19 cellular contexts compared by ENCODE assay signal in genomic region chr17:10200016-10200415, GRCh38. TPM values are rescaled to one million over a fixed set of nuclear protein-coding genes. Genes with fewer than 3 reads are reported as not detected.
DNase-seq lines count a peak whose midpoint lies in the region; ATAC-seq and TF ChIP-seq lines count a peak whose summit lies in the region.
"Had no signal": no experiment of that assay in that cellular context is flagged by ENCODE, and none has a peak within 500 bp of the region (broad histone marks: within the 10 kb centered on the region; RNA-seq: fewer than 3 reads in every experiment).

No MANE protein-coding gene starts in this region.

- peaks cover 22% of the 10 kb centered on the region in 2 donors for H3K27me3 Mint-ChIP-seq in CD4-positive, alpha-beta memory T cell
- H3K27me3 Mint-ChIP-seq in HFFc6 (ENCODE audit: insufficient read depth) (peaks cover 20% of the 10 kb centered on the region), nephron progenitor cell (ENCODE audit: low read depth, poor library complexity) (peaks cover 58% of the 10 kb centered on the region)
- peaks cover 19 to 30% of the 10 kb centered on the region in 2 donors for H3K27me3 Mint-ChIP-seq in effector memory CD8-positive, alpha-beta T cell

- no peak overlapping the region for H3K27ac Mint-ChIP-seq in CD4-positive, alpha-beta memory T cell
- no peak overlapping the region for H3K27ac Mint-ChIP-seq in HFFc6
- peak overlapping the region in 1 of 2 donors; percentile 68 for H3K27ac Mint-ChIP-seq in effector memory CD8-positive, alpha-beta T cell
- no peak overlapping the region for H3K27ac Mint-ChIP-seq in nephron progenitor cell

- no peak overlapping the region for H3K27ac ChIP-seq in CD4-positive, alpha-beta memory T cell (ENCODE audit: low read depth, low read length)
- no peak overlapping the region for H3K27ac ChIP-seq in coronary artery
- H3K27ac ChIP-seq: foreskin keratinocyte, HL-60, thoracic aorta had no signal

- peaks cover 5% of the 10 kb centered on the region for H3K4me1 ChIP-seq in CD4-positive, alpha-beta memory T cell (ENCODE audit: insufficient read depth, low read length)
- H3K4me1 ChIP-seq: foreskin keratinocyte had no signal

- no peaks in the 10 kb centered on the region for H3K9me3 ChIP-seq in CD4-positive, alpha-beta memory T cell (ENCODE audit: control insufficient read depth in 1 of 2, low read length in 2 of 2)
- H3K9me3 ChIP-seq: thoracic aorta had no signal

- H3K9me3 Mint-ChIP-seq in CD4-positive, alpha-beta memory T cell = peaks cover 0 to 29% (median 9%) of the 10 kb centered on the region in 8 donors
- H3K9me3 Mint-ChIP-seq in HFFc6 (peaks cover 6% of the 10 kb centered on the region; the same call in 1 of the 2 replicates), nephron progenitor cell (peaks cover 45% of the 10 kb centered on the region)
- peaks cover 0 to 1% of the 10 kb centered on the region in 2 donors for H3K9me3 Mint-ChIP-seq in effector memory CD8-positive, alpha-beta T cell

- no peaks in the 10 kb centered on the region for H3K36me3 Mint-ChIP-seq in CD4-positive, alpha-beta memory T cell
- no peaks in the 10 kb centered on the region for H3K36me3 Mint-ChIP-seq in HFFc6 (ENCODE audit: low read depth)
- peaks cover 4% of the 10 kb centered on the region for H3K36me3 Mint-ChIP-seq in effector memory CD8-positive, alpha-beta T cell (ENCODE audit: insufficient read depth)
- peaks cover 2% of the 10 kb centered on the region for H3K36me3 Mint-ChIP-seq in nephron progenitor cell (ENCODE audit: low read depth)

- ATAC-seq in effector memory CD8-positive, alpha-beta T cell (replicated peaks) = no peak
- ATAC-seq: foreskin keratinocyte had no signal

- H3K4me1 Mint-ChIP-seq in CD4-positive, alpha-beta memory T cell = peaks cover 3 to 13% (median 8%) of the 10 kb centered on the region in 4 donors
- peaks cover 12% of the 10 kb centered on the region; the same call in 1 of the 2 replicates for H3K4me1 Mint-ChIP-seq in HFFc6 (ENCODE audit: low read depth)
- H3K4me1 Mint-ChIP-seq in effector memory CD8-positive, alpha-beta T cell (ENCODE audit: low read depth in 2 of 2) = peaks cover 5 to 7% of the 10 kb centered on the region in 2 donors
- H3K4me1 Mint-ChIP-seq in nephron progenitor cell = peaks cover 5% of the 10 kb centered on the region

- POLR2A ChIA-PET in CD4-positive, alpha-beta memory T cell (lab: Charles Lee; ENCODE audit: partially characterized antibody) = no interaction called here

- peak overlapping the region in 6 of 8 donors; percentile 8 to 55 (median 34) for H3K4me3 Mint-ChIP-seq in CD4-positive, alpha-beta memory T cell
- peak overlapping the region; percentile 51; the same call in 1 of the 2 replicates for H3K4me3 Mint-ChIP-seq in HFFc6
- peak overlapping the region; percentile 24 to 55 for H3K4me3 Mint-ChIP-seq in effector memory CD8-positive, alpha-beta T cell
- H3K4me3 Mint-ChIP-seq in nephron progenitor cell = peak overlapping the region; percentile 75

- no peaks in the 10 kb centered on the region for H3K36me3 ChIP-seq in CD4-positive, alpha-beta memory T cell (ENCODE audit: insufficient read depth, low read length)
- H3K36me3 ChIP-seq: thoracic aorta had no signal

- peaks cover 5% of the 10 kb centered on the region for H3K27me3 ChIP-seq in CD4-positive, alpha-beta memory T cell (ENCODE audit: insufficient read depth, low read length)

- CTCF ChIA-PET in CD4-positive, alpha-beta memory T cell (lab: Charles Lee; ENCODE audit: partially characterized antibody) = no interaction called here

- DNase-seq in CD4-positive, alpha-beta memory T cell = no peak
- no peak for DNase-seq in HFFc6
- no peak for DNase-seq in effector memory CD8-positive, alpha-beta T cell
- DNase-seq in nephron progenitor cell = no peak
- no peak for DNase-seq in amygdala (lab: John Stamatoyannopoulos, UW)
- no peak for DNase-seq in coronary artery (ENCODE audit: low spot score)
- DNase-seq in EL = no peak
- DNase-seq: activated T-cell treated with anti-CD3 and anti-CD28 coated beads, Interleukin-2, amount 50 U/mL, for 1 hour; AML-193; amniotic stem cell; left cardiac atrium; NCI-H187 treated with DMSO at 0.1 percent for 48 hours; NCI-H446 treated with DMSO at 0.1 percent for 48 hours; posterior cingulate gyrus; SHP77 had no signal

- TF ChIP-seq CTCF in HFFc6 (IDR thresholded peaks at IDR 0.05) (no peak), nephron progenitor cell (IDR thresholded peaks at IDR 0.05) (no peak), coronary artery (IDR thresholded peaks at IDR 0.05) (no peak)

- intact Hi-C loops in CD4-positive, alpha-beta memory T cell (cut with micrococcal nuclease) = no loop called here

- no peak overlapping the region for H3K4me3 ChIP-seq in CD4-positive, alpha-beta memory T cell (ENCODE audit: low read length in 2 of 2)
- no peak overlapping the region for H3K4me3 ChIP-seq in coronary artery
- H3K4me3 ChIP-seq: skin epidermis, thoracic aorta had no signal

RNA-seq across cellular contexts. Expression of gene GAS7, which starts 1.6 kb away (rescaled TPM):
- 1 to 10 TPM; 4.6 to 5.2 TPM for total RNA-seq in CD4-positive, alpha-beta memory T cell
- polyA plus RNA-seq in CD4-positive, alpha-beta memory T cell = 1 to 10 TPM in 1 of 2 donors, under 1 TPM in 1; 0.42 to 1.3 TPM
- total RNA-seq in HFFc6 (2021; fragmentation: NEBNext Ultra II Directional; extraction: Animal tissue kit (Norgen Biotek cat#: 25700)) = 1 to 10 TPM; 1.4 to 7.4 (median 3.1) TPM
